Comparison of ENCODE assay signal across 8 cellular contexts in the genomic region with DNA sequence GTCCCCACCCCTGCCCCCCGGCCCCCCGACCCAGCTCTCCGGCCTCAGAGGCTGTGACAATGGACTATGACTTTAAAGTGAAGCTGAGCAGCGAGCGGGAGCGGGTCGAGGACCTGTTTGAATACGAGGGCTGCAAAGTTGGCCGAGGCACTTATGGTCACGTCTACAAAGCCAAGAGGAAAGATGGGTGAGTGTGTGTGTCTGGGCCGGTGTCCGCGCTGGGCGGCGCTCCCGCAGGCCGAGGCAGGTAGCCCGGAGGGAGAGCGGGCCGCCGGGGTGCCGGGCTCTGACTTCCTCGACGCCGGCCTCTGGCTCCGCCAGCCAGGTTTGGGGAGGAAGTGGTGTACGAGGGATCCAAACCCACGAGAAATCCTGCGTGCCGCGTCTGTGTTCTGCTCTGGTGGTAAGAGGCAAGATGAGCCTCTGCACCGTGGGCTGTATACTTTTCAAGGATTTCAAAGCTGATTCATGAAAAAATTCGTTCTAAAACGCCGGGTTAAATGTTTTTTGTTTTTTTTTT. TPM values are rescaled to one million over a fixed set of nuclear protein-coding genes. Genes with fewer than 3 reads are reported as not detected.
A peak's percentile ranks its signal among the peaks of the same experiment; 100 is the strongest.
DNase-seq lines count a peak whose midpoint lies in the region; ATAC-seq and TF ChIP-seq lines count a peak whose summit lies in the region.

No MANE protein-coding gene starts in this region.

- ATAC-seq in left cardiac atrium = peak; percentile 52 to 79
- peak; percentile 64 for ATAC-seq in aorta (ENCODE audit: low FRiP score)

- TF ChIP-seq CTCF in Calu3 (IDR thresholded peaks at IDR 0.05; ENCODE audit: unreplicated experiment) (no peak), GM20000 (IDR thresholded peaks at IDR 0.05; ENCODE audit: extremely low read depth, missing control alignments) (no peak), progenitor cell of endocrine pancreas (IDR thresholded peaks at IDR 0.05; ENCODE audit: unreplicated experiment) (no peak)

- no peaks in the 10 kb centered on the region for H3K9me3 ChIP-seq in aorta (ENCODE audit: control insufficient read depth, low read length)

- DNase-seq in Calu3 = peak; percentile 49
- peak; percentile 58 for DNase-seq in GM20000 (ENCODE audit: low spot score)
- peak; percentile 51 for DNase-seq in HK-2 (ENCODE audit: unreplicated experiment)
- DNase-seq in SK-N-DZ (ENCODE audit: low spot score) = peak; percentile 62
- DNase-seq in activated naive CD8-positive, alpha-beta T cell treated with anti-CD3 and anti-CD28 coated beads, Interleukin-2, amount 50 U/mL, for 16 hours (ENCODE audit: low read depth, low spot score) = peak; percentile 1
- peak; percentile 58 for DNase-seq in left cardiac atrium
- peak; percentile 35 for DNase-seq in progenitor cell of endocrine pancreas (ENCODE audit: low spot score, unreplicated experiment)
- peak; percentile 66 to 84 for DNase-seq in aorta

- no peaks in the 10 kb centered on the region for H3K36me3 ChIP-seq in aorta (ENCODE audit: control insufficient read depth in 1 of 2, insufficient read depth in 2 of 2, low read length in 1 of 2)

- H3K27ac Mint-ChIP-seq in Calu3 (ENCODE audit: unreplicated experiment) = peak overlapping the region; percentile 26
- peak overlapping the region; percentile 94 for H3K27ac Mint-ChIP-seq in progenitor cell of endocrine pancreas

- H3K27me3 Mint-ChIP-seq in Calu3 (ENCODE audit: unreplicated experiment) (no peaks in the 10 kb centered on the region), progenitor cell of endocrine pancreas (no peaks in the 10 kb centered on the region)

- BruUV-seq in Calu3 (replicated peaks; lab: Mats Ljungman, UMichigan) = no TSS peak

- WGBS in aorta, 2 donors = 0 to 1% methylated on average over 35 of the region's 35 CpGs

- CTCF ChIA-PET in Calu3 (lab: Charles Lee) = interaction anchor here (1.4 kb wide), 1 partner anchor 33 kb away, joined by 6 read pairs; a partner anchor contains a TSS

- peak overlapping the region; percentile 15 to 49 for H3K27ac ChIP-seq in aorta (ENCODE audit: low read depth in 1 of 2, low read length in 2 of 2)

- no peaks in the 10 kb centered on the region for H3K9me3 Mint-ChIP-seq in Calu3 (ENCODE audit: low read depth, unreplicated experiment)
- H3K9me3 Mint-ChIP-seq in progenitor cell of endocrine pancreas (ENCODE audit: low read depth) = no peaks in the 10 kb centered on the region

- peaks cover 25% of the 10 kb centered on the region for H3K36me3 Mint-ChIP-seq in Calu3 (ENCODE audit: insufficient read depth, unreplicated experiment)
- H3K36me3 Mint-ChIP-seq in progenitor cell of endocrine pancreas (ENCODE audit: insufficient read depth) = no peaks in the 10 kb centered on the region

- no peaks in the 10 kb centered on the region for H3K27me3 ChIP-seq in aorta (ENCODE audit: control insufficient read depth in 1 of 2, insufficient read depth in 2 of 2, low read length in 1 of 2)

- H3K4me1 Mint-ChIP-seq in Calu3 (ENCODE audit: low read depth, unreplicated experiment) (peaks cover 11% of the 10 kb centered on the region), progenitor cell of endocrine pancreas (ENCODE audit: low read depth) (peaks cover 34% of the 10 kb centered on the region)

- peak overlapping the region; percentile 99 for H3K4me3 Mint-ChIP-seq in Calu3 (ENCODE audit: low read depth, unreplicated experiment)
- H3K4me3 Mint-ChIP-seq in progenitor cell of endocrine pancreas (ENCODE audit: low read depth) = peak overlapping the region; percentile 94

- intact Hi-C loops in Calu3 (cut with micrococcal nuclease; ENCODE audit: unreplicated experiment) = no loop called here
- intact Hi-C loops in left cardiac atrium (cut with DNase I) = loop anchor here in 1 of 2 donors (5.0 kb wide), 1 partner anchor 243 kb away; no protein-coding TSS in a partner anchor
- intact Hi-C loops in aorta (cut with DNase I) = loop anchor here in 1 of 2 donors (10.0 kb wide), 2 partner anchors 70 to 240 kb away; no protein-coding TSS in a partner anchor

- H3K4me3 ChIP-seq in aorta (ENCODE audit: low read length in 2 of 2) = peak overlapping the region; percentile 93 to 97

- H3K4me1 ChIP-seq in aorta (ENCODE audit: control insufficient read depth in 1 of 2, insufficient read depth in 2 of 2, low read length in 2 of 2) = no peaks in the 10 kb centered on the region

RNA-seq across cellular contexts. Expression of a gene that starts 0.7 kb away (rescaled TPM):
- 8.8 and 9.4 TPM in 2 replicates for total RNA-seq in Calu3 (2022)
- polyA plus RNA-seq in SK-N-DZ (2014; cell fraction: cytosol; rRNA removed) = 33.4 and 33.5 TPM in 2 replicates
- polyA plus RNA-seq in SK-N-DZ (2014; cell fraction: nucleus; rRNA removed) = 28.0 and 41.2 TPM in 2 replicates
- total RNA-seq in left cardiac atrium = 10 to 100 TPM in 1 of 2 donors, 1 to 10 TPM in 1; 9.2 to 10.5 TPM
- total RNA-seq in progenitor cell of endocrine pancreas = 26.9 and 31.7 TPM in 2 replicates
- 10 to 100 TPM; 10.5 to 10.6 TPM for total RNA-seq in aorta
- 10 to 100 TPM in 1 of 2 donors, 1 to 10 TPM in 1; 9.6 to 16.9 TPM for polyA plus RNA-seq in aorta

RNA-seq across cellular contexts. Expression of a gene that starts 32.5 kb away (rescaled TPM):
- total RNA-seq in Calu3 (2022) (26.6 and 28.9 TPM in 2 replicates), left cardiac atrium (10 to 100 TPM; 20.5 to 28.0 TPM), progenitor cell of endocrine pancreas (22.5 and 24.0 TPM in 2 replicates), aorta (10 to 100 TPM; 23.2 to 28.9 TPM)
- 10.7 and 12.3 TPM in 2 replicates for polyA plus RNA-seq in SK-N-DZ (2014; cell fraction: cytosol; rRNA removed)
- polyA plus RNA-seq in SK-N-DZ (2014; cell fraction: nucleus; rRNA removed) = 8.3 and 12.9 TPM in 2 replicates
- 10 to 100 TPM; 13.1 to 16.0 TPM for polyA plus RNA-seq in aorta

Comparison
In these comparisons a context has a peak if more than half of its experiments do, and no peak if none do; other contexts are left out.
1. Peak in every context shown above with its lines: DNase-seq, ATAC-seq, H3K4me3 ChIP-seq and H3K27ac ChIP-seq.
2. DNase-seq: peak in every context shown above with its lines; median percentile 75 in aorta; 62 in SK-N-DZ; 58 in GM20000; 58 in left cardiac atrium; 51 in HK-2; 49 in Calu3; 35 in progenitor cell of endocrine pancreas; 1 in activated naive CD8-positive, alpha-beta T cell treated with anti-CD3 and anti-CD28 coated beads, Interleukin-2, amount 50 U/mL, for 16 hours.